In the genomic region with DNA sequence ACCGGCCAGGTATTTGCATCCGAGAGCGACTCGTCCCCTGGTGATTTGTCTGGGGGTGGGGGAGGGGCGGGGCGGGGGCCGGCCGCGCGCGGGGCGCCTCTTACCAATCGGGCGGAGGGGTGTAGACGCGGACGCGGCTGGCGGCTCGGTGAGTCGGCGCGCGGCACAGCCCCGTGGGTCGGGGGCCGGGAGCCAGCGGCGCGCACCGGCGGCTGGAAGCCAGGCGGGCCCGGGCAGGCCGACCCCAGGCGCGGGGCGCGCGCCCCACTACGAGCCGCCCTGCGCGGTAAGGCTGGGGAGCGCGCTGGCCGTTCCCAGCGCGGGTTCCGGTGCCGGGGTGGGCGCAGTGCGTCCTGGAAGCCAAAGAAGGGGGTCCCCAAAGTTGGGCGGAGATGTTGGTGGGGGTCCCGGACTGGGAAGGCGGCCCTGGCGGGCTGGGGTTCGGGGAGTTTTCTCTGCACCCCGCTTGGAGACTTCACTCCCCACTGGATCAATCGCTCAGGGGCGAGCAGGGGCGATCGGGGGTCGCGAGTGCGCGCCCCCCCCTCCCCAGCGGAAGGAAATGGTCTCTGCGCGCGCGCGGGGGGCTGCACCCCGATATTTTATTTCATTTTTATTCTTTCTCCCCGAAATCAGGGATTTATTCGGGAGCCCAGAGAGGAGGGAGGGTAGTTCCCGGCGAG, we compare ENCODE assay signal across 8 cellular contexts. TPM values are rescaled to one million over a fixed set of nuclear protein-coding genes. Genes with fewer than 3 reads are reported as not detected.
A peak's percentile ranks its signal among the peaks of the same experiment; 100 is the strongest.
DNase-seq lines count a peak whose midpoint lies in the region; ATAC-seq and TF ChIP-seq lines count a peak whose summit lies in the region.

Gene ARID3A (plus strand): TSS at position 124 of the 683 bp plus-strand sequence. CDS start 3,494 bp downstream, outside the sequence.

- H3K27ac ChIP-seq in substantia nigra (ENCODE audit: low read depth, low read length, poor library complexity, severe bottlenecking) = peak within 1 kb of the TSS; percentile 73

- peak; percentile 61 for DNase-seq in GDM1 (lab: John Stamatoyannopoulos, UW)
- DNase-seq in NCI-H446 treated with DMSO at 0.1 percent for 48 hours (lab: John Stamatoyannopoulos, UW) = peak; percentile 31
- DNase-seq in cardiac fibroblast (ENCODE audit: low read depth in 2 of 2) = peak in 1 of 2 donors; percentile 75
- DNase-seq in left lobe of liver (ENCODE audit: low spot score) = peak; percentile 67
- peak in 11 of 49 donors; percentile 37 to 81 (median 61) for DNase-seq in substantia nigra (lab: John Stamatoyannopoulos, UW)

- ATAC-seq in GM21515 (IDR thresholded peaks at IDR 0.05; ENCODE audit: unreplicated experiment) (peak; percentile 21), left lobe of liver (peak; percentile 40), GM21367 (IDR thresholded peaks at IDR 0.05; ENCODE audit: unreplicated experiment) (no peak), GM18873 (IDR thresholded peaks at IDR 0.05; ENCODE audit: low FRiP score, unreplicated experiment) (no peak)

- no peak for TF ChIP-seq CTCF in cardiac fibroblast (IDR thresholded peaks at IDR 0.05; ENCODE audit: low read depth, low read length)

- H3K4me3 ChIP-seq in cardiac fibroblast (replicated peaks in 1 of 2; ENCODE audit: low read depth in 2 of 2, low read length in 2 of 2) = peak within 1 kb of the TSS; percentile 78 to 89

RNA-seq across cellular contexts. Expression of gene ARID3A, which starts in this region (rescaled TPM):
- total RNA-seq in left lobe of liver = 3.6 TPM

Comparison
In these comparisons a context has a peak if more than half of its experiments do, and no peak if none do; other contexts are left out.
1. ATAC-seq: peak in GM21515 (single experiment) and left lobe of liver (single experiment); none in GM21367 (single experiment) and GM18873 (single experiment).